ENCODE assay signal across 8 cellular contexts in the genomic region with DNA sequence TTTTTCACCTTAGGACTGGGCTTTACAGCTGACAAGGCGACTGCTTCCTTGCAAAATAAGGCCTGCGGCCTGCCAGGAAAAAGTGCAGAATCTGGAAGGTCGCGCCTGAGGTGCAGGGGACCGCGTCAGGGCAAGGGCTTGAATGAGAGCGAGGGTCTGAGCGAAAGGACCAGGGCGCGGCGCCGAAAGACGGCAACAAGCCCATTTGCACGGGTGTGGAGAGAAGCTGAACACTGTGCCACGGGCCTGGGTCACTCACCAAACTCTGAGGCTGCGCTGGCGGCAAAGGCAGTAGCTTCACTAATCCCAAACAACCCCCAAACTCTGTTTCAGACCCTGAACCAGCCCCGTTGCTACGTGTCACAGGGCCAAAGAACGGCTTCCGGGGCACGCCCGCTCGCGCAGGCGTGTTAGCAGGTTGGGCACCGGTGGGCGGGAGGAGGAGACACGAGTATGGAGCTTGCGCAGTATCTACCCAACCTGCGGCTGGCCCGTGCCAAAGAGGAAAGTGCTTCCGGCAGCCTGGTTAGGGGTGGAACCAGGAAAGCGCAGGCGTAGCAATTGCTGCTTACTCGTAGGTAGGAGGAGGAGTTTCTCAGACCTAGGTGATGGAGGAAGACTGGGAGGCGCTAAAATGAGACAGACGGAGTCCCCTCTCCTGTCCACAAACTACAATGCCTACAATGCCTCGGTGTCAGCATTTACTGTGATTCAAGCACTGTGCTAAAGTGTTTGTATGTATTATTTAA. TPM values are rescaled to one million over a fixed set of nuclear protein-coding genes. Genes with fewer than 3 reads are reported as not detected.
DNase-seq lines count a peak whose midpoint lies in the region; ATAC-seq and TF ChIP-seq lines count a peak whose summit lies in the region.

Gene KCTD16 (plus strand): TSS at position 598 of the 749 bp plus-strand sequence.
Gene YIPF5 (minus strand): TSS at position 384 of the 749 bp plus-strand sequence. CDS start 704 bp downstream, outside the sequence.

- H3K36me3 Mint-ChIP-seq in T-helper 1 cell treated with Interleukin-12 subunit alpha and Interleukin-12 subunit beta and Interleukin-4 antibody, amounts not matched to agents 30 μg/mL and 1 μg/mL, for 36 hours (ENCODE audit: low read depth) = peaks cover 22% of the 10 kb centered on the region
- no peaks in the 10 kb centered on the region for H3K36me3 Mint-ChIP-seq in progenitor cell of endocrine pancreas (ENCODE audit: insufficient read depth)

- peak within 1 kb of the TSS; percentile 91 for H3K4me3 Mint-ChIP-seq in T-helper 1 cell treated with Interleukin-12 subunit alpha and Interleukin-12 subunit beta and Interleukin-4 antibody, amounts not matched to agents 30 μg/mL and 1 μg/mL, for 36 hours
- peak within 1 kb of the TSS; percentile 91 for H3K4me3 Mint-ChIP-seq in progenitor cell of endocrine pancreas (ENCODE audit: low read depth)

- TF ChIP-seq CTCF in progenitor cell of endocrine pancreas (IDR thresholded peaks at IDR 0.05; ENCODE audit: unreplicated experiment) = no peak

- ATAC-seq in GM18498 (IDR thresholded peaks at IDR 0.05; ENCODE audit: unreplicated experiment) = peak; percentile 99
- peak; percentile 99 for ATAC-seq in HG02885 (IDR thresholded peaks at IDR 0.05; ENCODE audit: poor library complexity, unreplicated experiment)
- peak; percentile 100 for ATAC-seq in left ventricle myocardium superior

- H3K4me1 Mint-ChIP-seq in T-helper 1 cell treated with Interleukin-12 subunit alpha and Interleukin-12 subunit beta and Interleukin-4 antibody, amounts not matched to agents 30 μg/mL and 1 μg/mL, for 36 hours (ENCODE audit: low read depth) = peaks cover 36% of the 10 kb centered on the region
- H3K4me1 Mint-ChIP-seq in progenitor cell of endocrine pancreas (ENCODE audit: low read depth) = peaks cover 17% of the 10 kb centered on the region

- H3K27ac Mint-ChIP-seq in T-helper 1 cell treated with Interleukin-12 subunit alpha and Interleukin-12 subunit beta and Interleukin-4 antibody, amounts not matched to agents 30 μg/mL and 1 μg/mL, for 36 hours = peak within 1 kb of the TSS; percentile 83
- peak within 1 kb of the TSS; percentile 89 for H3K27ac Mint-ChIP-seq in progenitor cell of endocrine pancreas

- H3K9me3 Mint-ChIP-seq in T-helper 1 cell treated with Interleukin-12 subunit alpha and Interleukin-12 subunit beta and Interleukin-4 antibody, amounts not matched to agents 30 μg/mL and 1 μg/mL, for 36 hours = no peaks in the 10 kb centered on the region
- no peaks in the 10 kb centered on the region for H3K9me3 Mint-ChIP-seq in progenitor cell of endocrine pancreas (ENCODE audit: low read depth)

- peak within 1 kb of the TSS; percentile 50 for H3K27ac ChIP-seq in angular gyrus (ENCODE audit: low read depth, low read length)

- intact Hi-C loops in left ventricle myocardium superior (cut with micrococcal nuclease) = no loop called here

- DNase-seq in NCI-H1694 (lab: John Stamatoyannopoulos, UW) = peak; percentile 94
- DNase-seq in left ventricle myocardium superior = peak; percentile 97
- peak; percentile 86 for DNase-seq in progenitor cell of endocrine pancreas (ENCODE audit: low spot score, unreplicated experiment)
- DNase-seq in ureter (ENCODE audit: low spot score) = peak; percentile 97

- peaks cover 25% of the 10 kb centered on the region for H3K27me3 Mint-ChIP-seq in T-helper 1 cell treated with Interleukin-12 subunit alpha and Interleukin-12 subunit beta and Interleukin-4 antibody, amounts not matched to agents 30 μg/mL and 1 μg/mL, for 36 hours (ENCODE audit: low read depth)
- H3K27me3 Mint-ChIP-seq in progenitor cell of endocrine pancreas = peaks cover 11% of the 10 kb centered on the region

RNA-seq across cellular contexts. Expression of gene KCTD16, which starts in this region (rescaled TPM):
- total RNA-seq in left ventricle myocardium superior = not detected
- 21.2 and 24.3 TPM in 2 replicates for total RNA-seq in progenitor cell of endocrine pancreas
- total RNA-seq in ureter = 0.18 TPM

RNA-seq across cellular contexts. Expression of gene YIPF5, which starts in this region (rescaled TPM):
- total RNA-seq in left ventricle myocardium superior (26.6 TPM), progenitor cell of endocrine pancreas (44.7 and 46.8 TPM in 2 replicates), ureter (45.0 TPM)

Comparison
In these comparisons a context has a peak if more than half of its experiments do, and no peak if none do; other contexts are left out.
1. Peak in every context shown above with its lines: DNase-seq, ATAC-seq and H3K27ac ChIP-seq.
2. RNA of gene KCTD16 (total RNA-seq): 21.2 to 24.3 TPM in progenitor cell of endocrine pancreas; 0.18 TPM in ureter (single experiment) and not detected in left ventricle myocardium superior (single experiment); every median in the first group is over 10 times any median in the second.